In genomic region chr10:17435187-17435586, GRCh38 we compare ENCODE assay signal across 1 cellular context.
TF ChIP-seq lines count a peak whose summit lies in the region.

No MANE protein-coding gene starts in this region.

TF ChIP-seq in K562, 482 proteins besides CTCF, POLR2A, EP300 and RAD21 (continued from another document and continues in another):
- TF ChIP-seq HDAC1 (IDR thresholded peaks at IDR 0.05) (peak in 1 of 2 experiments; percentile 51; a peak in 1 of 4 replicates), ZNF354B (CRISPR knock-in tag; IDR thresholded peaks at IDR 0.05) (no peak), PKNOX1 (IDR thresholded peaks at IDR 0.05) (peak; percentile 19; the same call in 1 of the 2 replicates), SIN3B (IDR thresholded peaks at IDR 0.05; ENCODE audit: low read depth) (no peak), TCF7L2 (IDR thresholded peaks at IDR 0.05; ENCODE audit: low read depth, low read length) (no peak), TCF3 (CRISPR knock-in tag; IDR thresholded peaks at IDR 0.05) (peak; percentile 84), RBM39 (optimal IDR thresholded peaks at IDR 0.05; ENCODE audit: low read depth, low read length) (no peak), SIN3A (IDR thresholded peaks at IDR 0.05; ENCODE audit: borderline replicate concordance in 2 of 2, control insufficient read depth in 1 of 2, low read depth in 2 of 2, low read length in 2 of 2) (no peak), MLLT1 (IDR thresholded peaks at IDR 0.05) (no peak), ZBTB2 (IDR thresholded peaks at IDR 0.05) (0 out of 2 replicates have a peak, but pooled peaks have one; percentile 42), MGA (IDR thresholded peaks at IDR 0.05) (peak; percentile 20; the same call in 1 of the 2 replicates), CBFA2T3 (IDR thresholded peaks at IDR 0.05) (peak; percentile 91), TBL1XR1 (IDR thresholded peaks at IDR 0.05; ENCODE audit: low read length in 2 of 2) (peak in 1 of 2 experiments; percentile 63; a peak in 1 of 4 replicates), MEF2D (tag; conservative IDR thresholded peaks at IDR 0.05; ENCODE audit: low read depth) (0 out of 2 replicates have a peak, but pooled peaks have one; percentile 18), GATAD2A (IDR thresholded peaks at IDR 0.05) (peak; percentile 70; the same call in 1 of the 2 replicates), ZNF280B (CRISPR knock-in tag; IDR thresholded peaks at IDR 0.05) (no peak), NCOR1 (IDR thresholded peaks at IDR 0.05) (peak; percentile 79), HNRNPUL1 (IDR thresholded peaks at IDR 0.05; ENCODE audit: low read length) (no peak), SMARCA4 (IDR thresholded peaks at IDR 0.05) (peak; percentile 85), ZNF133 (CRISPR knock-in tag; IDR thresholded peaks at IDR 0.05) (no peak), SRF (CRISPR knock-in tag; IDR thresholded peaks at IDR 0.05) (no peak), SPI1 (IDR thresholded peaks at IDR 0.05; ENCODE audit: borderline replicate concordance, low read depth, low read length) (no peak), ZBTB26 (CRISPR knock-in tag; IDR thresholded peaks at IDR 0.05) (no peak), POLR2H (tag; IDR thresholded peaks at IDR 0.05; ENCODE audit: low read depth) (no peak), SMAD3 (CRISPR knock-in tag; conservative IDR thresholded peaks at IDR 0.05) (no peak), SOX6 (IDR thresholded peaks at IDR 0.05) (peak; percentile 71), MTA2 (IDR thresholded peaks at IDR 0.05; ENCODE audit: low read depth) (peak; percentile 76), SMARCE1 (IDR thresholded peaks at IDR 0.05) (peak; percentile 76; the same call in 1 of the 2 replicates), GTF3C2 (IDR thresholded peaks at IDR 0.05; ENCODE audit: borderline replicate concordance, extremely low read depth, insufficient read length) (no peak), ELF2 (CRISPR knock-in tag; IDR thresholded peaks at IDR 0.05) (no peak), EZH2 (IDR thresholded peaks at IDR 0.05; ENCODE audit: borderline replicate concordance, low read depth, low read length) (no peak), KDM2B (CRISPR knock-in tag; IDR thresholded peaks at IDR 0.05) (no peak), MXI1 (IDR thresholded peaks at IDR 0.05; ENCODE audit: low read depth, low read length) (no peak), CHD2 (IDR thresholded peaks at IDR 0.05; ENCODE audit: low read depth, low read length) (no peak), ZNF644 (tag; IDR thresholded peaks at IDR 0.05; ENCODE audit: low read depth) (no peak), ATF7 (IDR thresholded peaks at IDR 0.05) (peak; percentile 44; the same call in 1 of the 2 replicates), LEF1 (IDR thresholded peaks at IDR 0.05) (peak; percentile 52; the same call in 1 of the 2 replicates), STAT5B (CRISPR knock-in tag; IDR thresholded peaks at IDR 0.05) (no peak), SMARCA5 (IDR thresholded peaks at IDR 0.05) (no peak; the same call in 1 of the 2 replicates), HDAC2 (IDR thresholded peaks at IDR 0.05) (peak; percentile 53; the same call in 1 of the 2 replicates), ZNF395 (CRISPR knock-in tag; IDR thresholded peaks at IDR 0.05) (no peak)
